19 cellular contexts compared by ENCODE assay signal in the genomic region with DNA sequence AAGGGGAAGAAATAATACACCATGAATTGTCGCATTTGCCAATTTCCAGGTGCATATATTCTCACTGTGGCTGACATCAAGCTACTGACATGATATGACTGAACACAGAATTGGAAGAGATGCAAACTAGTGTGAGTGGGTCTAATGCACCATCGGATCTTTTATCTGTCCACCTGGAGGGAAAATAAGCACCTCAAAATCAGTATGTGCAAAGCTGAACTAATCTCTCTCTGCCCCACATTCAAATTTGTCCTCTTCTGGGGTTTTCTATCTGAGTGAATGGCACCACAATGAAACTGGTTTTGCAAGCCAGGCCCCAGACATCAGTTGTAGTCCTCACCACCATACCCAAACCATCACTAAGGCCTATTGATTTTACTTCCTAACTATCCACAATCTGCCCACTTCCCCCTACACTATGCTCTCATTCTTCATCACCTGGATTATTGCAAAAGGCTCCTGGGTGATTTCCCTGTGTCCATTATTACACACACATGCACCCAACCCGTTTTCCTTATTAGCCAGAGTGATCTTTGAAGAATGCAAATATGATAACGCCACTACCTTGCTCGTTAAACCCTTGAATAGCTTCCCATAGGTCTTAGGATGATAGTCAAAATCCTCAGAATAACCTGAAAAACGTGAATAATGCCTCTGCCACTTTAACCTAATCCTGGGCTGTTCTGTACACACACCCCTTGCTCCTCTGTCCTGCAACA.
DNase-seq lines count a peak whose midpoint lies in the region; ATAC-seq and TF ChIP-seq lines count a peak whose summit lies in the region.
"Had no signal": no experiment of that assay in that cellular context is flagged by ENCODE, and none has a peak within 500 bp of the region (broad histone marks: within the 10 kb centered on the region; RNA-seq: fewer than 3 reads in every experiment).

No MANE protein-coding gene starts in this region.

- H3K27me3 Mint-ChIP-seq in stimulated activated naive CD8-positive, alpha-beta T cell treated with anti-CD3 and anti-CD28 coated beads, Interleukin-15, amount 100 ng/mL, for 72 hours: no peaks in the 10 kb centered on the region
- H3K27me3 Mint-ChIP-seq in activated T-helper 17 cell treated with anti-CD3 and anti-CD28 coated beads, Interleukin-2, amount 50 U/mL, for 72 hours: no peaks in the 10 kb centered on the region
- H3K27me3 Mint-ChIP-seq: B cell had no signal

- no peak overlapping the region for H3K27ac Mint-ChIP-seq in stimulated activated naive CD8-positive, alpha-beta T cell treated with anti-CD3 and anti-CD28 coated beads, Interleukin-15, amount 100 ng/mL, for 72 hours
- H3K27ac Mint-ChIP-seq in activated T-helper 17 cell treated with anti-CD3 and anti-CD28 coated beads, Interleukin-2, amount 50 U/mL, for 72 hours: no peak overlapping the region
- H3K27ac Mint-ChIP-seq: B cell; CD4-positive, CD25-positive, alpha-beta regulatory T cell; CD8-positive, alpha-beta T cell had no signal

- peak; percentile 62 for ATAC-seq in stimulated activated naive CD8-positive, alpha-beta T cell treated with anti-CD3 and anti-CD28 coated beads, Interleukin-15, amount 100 ng/mL, for 72 hours
- ATAC-seq in stimulated activated naive CD8-positive, alpha-beta T cell treated with anti-CD3 and anti-CD28 coated beads, Interleukin-15, Interleukin-2, amounts not matched to agents 100 U/mL and 50 U/mL, for 24 hours: no peak
- peak; percentile 42 for ATAC-seq in activated T-helper 17 cell treated with anti-CD3 and anti-CD28 coated beads, Interleukin-2, amount 50 U/mL, for 72 hours (replicated peaks)
- ATAC-seq in left colon (peak; percentile 45), GM18505 (IDR thresholded peaks at IDR 0.05; ENCODE audit: unreplicated experiment) (no peak)
- ATAC-seq: CD8-positive, alpha-beta T cell had no signal

- H3K9me3 Mint-ChIP-seq in stimulated activated naive CD8-positive, alpha-beta T cell treated with anti-CD3 and anti-CD28 coated beads, Interleukin-15, amount 100 ng/mL, for 72 hours: no peaks in the 10 kb centered on the region
- H3K9me3 Mint-ChIP-seq in activated T-helper 17 cell treated with anti-CD3 and anti-CD28 coated beads, Interleukin-2, amount 50 U/mL, for 72 hours: peaks cover 4% of the 10 kb centered on the region
- H3K9me3 Mint-ChIP-seq: CD8-positive, alpha-beta T cell had no signal

- no peaks in the 10 kb centered on the region for H3K4me1 Mint-ChIP-seq in stimulated activated naive CD8-positive, alpha-beta T cell treated with anti-CD3 and anti-CD28 coated beads, Interleukin-15, amount 100 ng/mL, for 72 hours
- no peaks in the 10 kb centered on the region for H3K4me1 Mint-ChIP-seq in activated T-helper 17 cell treated with anti-CD3 and anti-CD28 coated beads, Interleukin-2, amount 50 U/mL, for 72 hours
- H3K4me1 Mint-ChIP-seq: B cell; CD4-positive, CD25-positive, alpha-beta regulatory T cell had no signal

- H3K36me3 Mint-ChIP-seq in activated T-helper 17 cell treated with anti-CD3 and anti-CD28 coated beads, Interleukin-2, amount 50 U/mL, for 72 hours (ENCODE audit: low read depth): no peaks in the 10 kb centered on the region

- DNase-seq in stimulated activated naive CD8-positive, alpha-beta T cell treated with anti-CD3 and anti-CD28 coated beads, Interleukin-15, amount 100 ng/mL, for 72 hours: no peak
- no peak for DNase-seq in stimulated activated naive CD8-positive, alpha-beta T cell treated with anti-CD3 and anti-CD28 coated beads, Interleukin-15, Interleukin-2, amounts not matched to agents 100 U/mL and 50 U/mL, for 24 hours
- DNase-seq in left colon (no peak), mesenteric fat pad (ENCODE audit: low spot score) (no peak), SIG-M5 (lab: John Stamatoyannopoulos, UW) (no peak)
- no peak for DNase-seq in activated naive CD4-positive, alpha-beta T cell (lab: John Stamatoyannopoulos, UW)
- DNase-seq: Caco-2; CD4-positive, CD25-positive, alpha-beta regulatory T cell; CD8-positive, alpha-beta T cell; DMS 273 treated with DMSO at 0.1 percent for 48 hours; DMS79; EL; GDM1; GM23248; H7; HCEC 1CT had no signal

- intact Hi-C loops in left colon (cut with DNase I, micrococcal nuclease): no loop called here

- no peak for TF ChIP-seq POLR2A in GM18505 (IDR thresholded peaks at IDR 0.05; ENCODE audit: borderline replicate concordance, extremely low read depth, insufficient read depth, insufficient read length)

- no peak overlapping the region for H3K4me3 Mint-ChIP-seq in stimulated activated naive CD8-positive, alpha-beta T cell treated with anti-CD3 and anti-CD28 coated beads, Interleukin-15, amount 100 ng/mL, for 72 hours
- H3K4me3 Mint-ChIP-seq in activated T-helper 17 cell treated with anti-CD3 and anti-CD28 coated beads, Interleukin-2, amount 50 U/mL, for 72 hours: no peak overlapping the region
- H3K4me3 Mint-ChIP-seq: B cell; CD4-positive, CD25-positive, alpha-beta regulatory T cell; CD8-positive, alpha-beta T cell had no signal

Comparison
In these comparisons a context has a peak if more than half of its experiments do, and no peak if none do; other contexts are left out.
1. ATAC-seq: peak in stimulated activated naive CD8-positive, alpha-beta T cell treated with anti-CD3 and anti-CD28 coated beads, Interleukin-15, amount 100 ng/mL, for 72 hours (single experiment), activated T-helper 17 cell treated with anti-CD3 and anti-CD28 coated beads, Interleukin-2, amount 50 U/mL, for 72 hours (single experiment) and left colon (single experiment); none in stimulated activated naive CD8-positive, alpha-beta T cell treated with anti-CD3 and anti-CD28 coated beads, Interleukin-15, Interleukin-2, amounts not matched to agents 100 U/mL and 50 U/mL, for 24 hours (single experiment) and GM18505 (single experiment).